ENCODE assay signal across 18 cellular contexts in the genomic region with DNA sequence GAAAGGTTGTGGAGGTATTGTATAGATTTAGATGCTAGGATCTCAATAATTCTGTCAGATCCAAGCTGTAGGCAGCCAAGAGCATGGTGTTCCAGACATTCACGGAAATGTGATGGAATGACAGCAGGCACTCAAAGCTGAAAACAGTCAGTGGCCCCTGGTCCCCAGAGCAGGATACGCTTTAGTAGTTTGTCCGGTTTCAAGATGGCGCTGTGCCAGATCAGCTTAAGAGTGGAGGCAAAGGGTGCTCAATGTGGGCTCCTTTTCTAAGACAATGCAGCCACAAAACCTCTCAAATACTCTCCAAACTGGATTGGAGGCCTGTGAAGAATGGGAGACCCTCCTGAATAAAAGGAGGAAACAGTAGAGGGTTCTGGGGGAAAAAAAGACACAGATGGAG.
DNase-seq lines count a peak whose midpoint lies in the region; ATAC-seq and TF ChIP-seq lines count a peak whose summit lies in the region.
"Had no signal": no experiment of that assay in that cellular context is flagged by ENCODE, and none has a peak within 500 bp of the region (broad histone marks: within the 10 kb centered on the region; RNA-seq: fewer than 3 reads in every experiment).

No MANE protein-coding gene starts in this region.

- ATAC-seq in Right ventricle myocardium inferior (no peak), left lung (peak; percentile 44), HG03175 (IDR thresholded peaks at IDR 0.05; ENCODE audit: unreplicated experiment) (no peak)
- ATAC-seq: T-helper 17 cell had no signal

- H3K9me3 ChIP-seq in left ventricle myocardium inferior (replicated peaks): no peaks in the 10 kb centered on the region
- H3K9me3 ChIP-seq in left lung: no peaks in the 10 kb centered on the region
- H3K9me3 ChIP-seq: neutrophil, vagina had no signal

- no peak overlapping the region for H3K4me3 ChIP-seq in left ventricle myocardium inferior
- H3K4me3 ChIP-seq in left lung: no peak overlapping the region
- H3K4me3 ChIP-seq: dorsolateral prefrontal cortex, vagina had no signal

- intact Hi-C loops in Right ventricle myocardium inferior (cut with DNase I) (loop anchor here (5.0 to 10.0 kb wide), 2 partner anchors 298 to 1135 kb away; no protein-coding TSS in a partner anchor), left ventricle myocardium inferior (cut with micrococcal nuclease) (no loop called here), left lung (cut with DNase I) (no loop called here)

- H3K27me3 ChIP-seq in left ventricle myocardium inferior (ENCODE audit: low read depth) (no peaks in the 10 kb centered on the region), left lung (no peaks in the 10 kb centered on the region)
- H3K27me3 ChIP-seq: neutrophil, vagina had no signal

- H3K27ac ChIP-seq in left ventricle myocardium inferior (replicated peaks) (no peak overlapping the region), left lung (no peak overlapping the region)
- H3K27ac ChIP-seq: dorsolateral prefrontal cortex, neutrophil, vagina had no signal

- in situ Hi-C loops in SK-MEL-5 (cut with HindIII; ENCODE audit: low pct_unique_long_range_greater_than_20kb, low sequenced_read_pairs): no loop called here

- H3K36me3 ChIP-seq in left ventricle myocardium inferior (no peaks in the 10 kb centered on the region), left lung (no peaks in the 10 kb centered on the region)
- H3K36me3 ChIP-seq: neutrophil, vagina had no signal

- H3K4me1 ChIP-seq in left ventricle myocardium inferior (peaks cover 3% of the 10 kb centered on the region), left lung (no peaks in the 10 kb centered on the region)
- H3K4me1 ChIP-seq: vagina had no signal

- DNase-seq in Right ventricle myocardium inferior (ENCODE audit: missing footprints) (peak; percentile 56), left ventricle myocardium inferior (no peak), SK-MEL-5 (ENCODE audit: low read depth, low spot score) (peak; percentile 1), left lung (peak; percentile 12 to 36), ureter (ENCODE audit: low spot score) (peak; percentile 58), COR-L47 (lab: John Stamatoyannopoulos, UW) (no peak), SK-N-DZ (ENCODE audit: low spot score) (no peak)
- DNase-seq: activated CD4-positive, alpha-beta memory T cell treated with anti-CD3 and anti-CD28 coated beads, Interleukin-2, amount 10 ng/mL, durations not matched to agents 7 days and 5 days; activated CD4-positive, alpha-beta T cell treated with anti-CD3 and anti-CD28 coated beads for 1 hour; aorta; DMS153; dorsolateral prefrontal cortex; islet precursor cell; NCI-H526 treated with DMSO at 0.1 percent for 48 hours; T-helper 17 cell had no signal

- TF ChIP-seq CTCF in left ventricle myocardium inferior (IDR thresholded peaks at IDR 0.05; ENCODE audit: borderline replicate concordance) (no peak), left lung (IDR thresholded peaks at IDR 0.05) (no peak)

Comparison
In these comparisons a context has a peak if more than half of its experiments do, and no peak if none do; other contexts are left out.
1. DNase-seq: peak in Right ventricle myocardium inferior (single experiment), SK-MEL-5 (single experiment), left lung (2 of 2) and ureter (single experiment); none in left ventricle myocardium inferior (single experiment), COR-L47 (single experiment) and SK-N-DZ (single experiment).